In genomic region chr6:159894991-159895390, GRCh38 we compare ENCODE assay signal across 25 cellular contexts. TPM values are rescaled to one million over a fixed set of nuclear protein-coding genes. Genes with fewer than 3 reads are reported as not detected.
DNase-seq lines count a peak whose midpoint lies in the region; ATAC-seq and TF ChIP-seq lines count a peak whose summit lies in the region.
"Had no signal": no experiment of that assay in that cellular context is flagged by ENCODE, and none has a peak within 500 bp of the region (broad histone marks: within the 10 kb centered on the region; RNA-seq: fewer than 3 reads in every experiment).

No MANE protein-coding gene starts in this region.

- intact Hi-C loops in mucosa of descending colon (cut with DNase I, micrococcal nuclease) (no loop called here), prostate gland (cut with DNase I) (no loop called here)

- H3K36me3 ChIP-seq in mucosa of descending colon (ENCODE audit: low read depth) (no peaks in the 10 kb centered on the region), prostate gland (no peaks in the 10 kb centered on the region)
- H3K36me3 ChIP-seq: BE2C; BLaER1 treated with 17β-estradiol and CSF1 and Interleukin-3, amounts not matched to agents 10 nM and 100 nM had no signal

- no peaks in the 10 kb centered on the region for H3K4me1 Mint-ChIP-seq in activated T-cell treated with anti-CD3 and anti-CD28 coated beads, Interleukin-2, amount 50 U/mL, for 24 hours (ENCODE audit: low read depth)
- H3K4me1 Mint-ChIP-seq: CD14-positive monocyte; CD8-positive, alpha-beta memory T cell had no signal

- no peak overlapping the region for H3K4me3 Mint-ChIP-seq in activated T-cell treated with anti-CD3 and anti-CD28 coated beads, Interleukin-2, amount 50 U/mL, for 24 hours
- H3K4me3 Mint-ChIP-seq: CD14-positive monocyte; CD4-positive, alpha-beta T cell; CD8-positive, alpha-beta memory T cell had no signal

- TF ChIP-seq CTCF in epithelial cell of esophagus (IDR thresholded peaks at IDR 0.05; ENCODE audit: insufficient read depth, low read depth, low read length, missing control alignments): no peak
- TF ChIP-seq CTCF in mucosa of descending colon (IDR thresholded peaks at IDR 0.05): no peak
- no peak for TF ChIP-seq CTCF in prostate gland (IDR thresholded peaks at IDR 0.05)

- DNase-seq in activated T-cell treated with anti-CD3 and anti-CD28 coated beads, Interleukin-2, amount 50 U/mL, for 24 hours: peak; percentile 2
- DNase-seq in activated T-cell treated with anti-CD3 and anti-CD28 coated beads, Interleukin-2, amount 50 U/mL, for 1 hour: no peak
- DNase-seq in epithelial cell of esophagus (ENCODE audit: low read depth) (peak; percentile 28), mucosa of descending colon (peak in 2 of 3 donors; percentile 11 to 35), prostate gland (ENCODE audit: low spot score) (no peak), caudate nucleus (lab: John Stamatoyannopoulos, UW) (no peak), NCI-H2029 (lab: John Stamatoyannopoulos, UW) (no peak)
- DNase-seq: 8988T; ACHN; AML-193; BE2C; CD4-positive, alpha-beta T cell; CD8-positive, alpha-beta memory T cell; DMS 273 treated with DMSO at 0.1 percent for 48 hours; DMS79; EL; GDM1; GM23248; H7; HCEC 1CT had no signal

- WGBS in prostate gland: 58% methylated on average over 4 of the region's 4 CpGs

- H3K27me3 ChIP-seq in prostate gland (replicated peaks; ENCODE audit: insufficient read depth): no peaks in the 10 kb centered on the region
- H3K27me3 ChIP-seq: BLaER1 treated with 17β-estradiol and CSF1 and Interleukin-3, amounts not matched to agents 10 nM and 100 nM had no signal

- H3K27ac Mint-ChIP-seq in activated T-cell treated with anti-CD3 and anti-CD28 coated beads, Interleukin-2, amount 50 U/mL, for 24 hours: no peak overlapping the region
- H3K27ac Mint-ChIP-seq: CD14-positive monocyte; CD4-positive, alpha-beta T cell; CD8-positive, alpha-beta memory T cell had no signal

- H3K27me3 Mint-ChIP-seq in activated T-cell treated with anti-CD3 and anti-CD28 coated beads, Interleukin-2, amount 50 U/mL, for 24 hours: peaks cover 42% of the 10 kb centered on the region

- no peaks in the 10 kb centered on the region for H3K9me3 Mint-ChIP-seq in activated T-cell treated with anti-CD3 and anti-CD28 coated beads, Interleukin-2, amount 50 U/mL, for 24 hours
- H3K9me3 Mint-ChIP-seq: CD4-positive, alpha-beta T cell; CD8-positive, alpha-beta memory T cell had no signal

- H3K36me3 Mint-ChIP-seq in activated T-cell treated with anti-CD3 and anti-CD28 coated beads, Interleukin-2, amount 50 U/mL, for 24 hours (ENCODE audit: low read depth): no peaks in the 10 kb centered on the region
- H3K36me3 Mint-ChIP-seq: CD14-positive monocyte; CD8-positive, alpha-beta memory T cell had no signal

- no peak for TF ChIP-seq POLR2A in prostate gland (IDR thresholded peaks at IDR 0.05)

- H3K4me1 ChIP-seq in mucosa of descending colon (ENCODE audit: low read depth) (no peaks in the 10 kb centered on the region), prostate gland (replicated peaks) (no peaks in the 10 kb centered on the region)
- H3K4me1 ChIP-seq: BE2C; BLaER1 treated with 17β-estradiol and CSF1 and Interleukin-3, amounts not matched to agents 10 nM and 100 nM had no signal

- H3K9me3 ChIP-seq in mucosa of descending colon (no peaks in the 10 kb centered on the region), prostate gland (no peaks in the 10 kb centered on the region)
- H3K9me3 ChIP-seq: A549; BE2C; BLaER1 treated with 17β-estradiol and CSF1 and Interleukin-3, amounts not matched to agents 10 nM and 100 nM had no signal

- H3K27ac ChIP-seq in prostate gland: no peak overlapping the region
- no peak overlapping the region for H3K27ac ChIP-seq in caudate nucleus (ENCODE audit: low read depth, low read length)
- H3K27ac ChIP-seq: A549; BLaER1 treated with 17β-estradiol and CSF1 and Interleukin-3, amounts not matched to agents 10 nM and 100 nM; GM23248 had no signal

- peak; percentile 77 for ATAC-seq in mucosa of descending colon
- ATAC-seq: A549, GM12878 had no signal

- H3K4me3 ChIP-seq in epithelial cell of esophagus (ENCODE audit: low read length) (no peak overlapping the region), mucosa of descending colon (no peak overlapping the region), prostate gland (no peak overlapping the region)
- H3K4me3 ChIP-seq: A549; BLaER1 treated with 17β-estradiol and CSF1 and Interleukin-3, amounts not matched to agents 10 nM and 100 nM; GM12878; GM23248 had no signal

RNA-seq across cellular contexts. Expression of gene MAS1, which starts 4.2 kb away (rescaled TPM):
- not detected for total RNA-seq in mucosa of descending colon
- under 1 TPM in 1 of 2 donors, not detected in 1; 0.17 TPM for total RNA-seq in prostate gland
- total RNA-seq: CD4-positive, alpha-beta T cell; CD8-positive, alpha-beta memory T cell; GM23248; H1; H7 had no signal

Comparison
In these comparisons a context has a peak if more than half of its experiments do, and no peak if none do; other contexts are left out.
1. DNase-seq: peak in activated T-cell treated with anti-CD3 and anti-CD28 coated beads, Interleukin-2, amount 50 U/mL, for 24 hours (single experiment), epithelial cell of esophagus (single experiment) and mucosa of descending colon (2 of 3); none in activated T-cell treated with anti-CD3 and anti-CD28 coated beads, Interleukin-2, amount 50 U/mL, for 1 hour (single experiment), prostate gland (single experiment), caudate nucleus (0 of 61) and NCI-H2029 (single experiment).